In the genomic region with DNA sequence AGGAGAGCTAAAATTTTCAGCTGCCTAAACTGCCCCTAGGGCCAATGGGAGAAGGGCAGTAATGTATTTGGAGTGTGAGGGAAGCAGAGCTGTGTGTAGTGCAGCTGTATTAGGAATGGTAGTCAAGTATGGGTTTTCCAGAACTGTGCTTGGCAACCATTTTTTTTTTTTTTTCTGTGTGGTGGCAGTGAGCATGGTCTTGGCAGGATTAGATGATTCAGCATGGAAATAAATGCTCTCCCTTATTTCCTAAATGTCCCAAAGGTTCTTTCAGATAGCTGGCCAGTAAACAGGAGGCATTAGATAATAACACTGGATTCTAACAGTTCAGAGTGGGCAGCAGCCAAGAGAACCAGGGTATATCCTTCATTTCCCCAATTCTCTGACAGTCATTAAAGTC, we compare ENCODE assay signal across 10 cellular contexts.
DNase-seq lines count a peak whose midpoint lies in the region; ATAC-seq and TF ChIP-seq lines count a peak whose summit lies in the region.
"Had no signal": no experiment of that assay in that cellular context is flagged by ENCODE, and none has a peak within 500 bp of the region (broad histone marks: within the 10 kb centered on the region; RNA-seq: fewer than 3 reads in every experiment).

No MANE protein-coding gene starts in this region.

- CTCF ChIA-PET in Calu3 (lab: Charles Lee) = interaction anchor here (1.0 to 1.2 kb wide), 3 partner anchors 20 to 104 kb away, joined by 3 to 8 read pairs (median 3); no protein-coding TSS in a partner anchor

- peaks cover 3% of the 10 kb centered on the region for H3K36me3 Mint-ChIP-seq in stimulated activated memory B cell treated with anti-CD40 and anti-IgM and Interleukin-4, amounts not matched to agents 10 μg/mL and 1 μg/mL and 100 μg/mL, for 72 hours
- H3K36me3 Mint-ChIP-seq in Calu3 (ENCODE audit: insufficient read depth, unreplicated experiment) = no peaks in the 10 kb centered on the region

- no peak overlapping the region for H3K27ac Mint-ChIP-seq in stimulated activated memory B cell treated with anti-CD40 and anti-IgM and Interleukin-4, amounts not matched to agents 10 μg/mL and 1 μg/mL and 100 μg/mL, for 72 hours
- no peak overlapping the region for H3K27ac Mint-ChIP-seq in Calu3 (ENCODE audit: unreplicated experiment)

- no peaks in the 10 kb centered on the region for H3K27me3 ChIP-seq in brain microvascular endothelial cell (replicated peaks)
- peaks cover 0 to 26% of the 10 kb centered on the region in 2 donors for H3K27me3 ChIP-seq in left lung
- no peaks in the 10 kb centered on the region for H3K27me3 ChIP-seq in testis

- TF ChIP-seq POLR2A in testis (IDR thresholded peaks at IDR 0.05) = no peak

- BruUV-seq in Calu3 (replicated peaks; lab: Mats Ljungman, UMichigan) = no TSS peak

- no peaks in the 10 kb centered on the region for H3K9me3 Mint-ChIP-seq in stimulated activated memory B cell treated with anti-CD40 and anti-IgM and Interleukin-4, amounts not matched to agents 10 μg/mL and 1 μg/mL and 100 μg/mL, for 72 hours
- H3K9me3 Mint-ChIP-seq in Calu3 (ENCODE audit: low read depth, unreplicated experiment) = no peaks in the 10 kb centered on the region

- peak; percentile 14 for ATAC-seq in left lung
- ATAC-seq in stimulated activated memory B cell treated with anti-CD40 and anti-IgM and Interleukin-4, amounts not matched to agents 10 μg/mL and 1 μg/mL and 100 μg/mL, for 72 hours = no peak

- no peaks in the 10 kb centered on the region for H3K9me3 ChIP-seq in left lung
- no peaks in the 10 kb centered on the region for H3K9me3 ChIP-seq in testis

- peaks cover 43 to 77% of the 10 kb centered on the region in 2 donors for H3K4me1 ChIP-seq in left lung
- peaks cover 40% of the 10 kb centered on the region for H3K4me1 ChIP-seq in testis

- intact Hi-C loops in left lung (cut with DNase I) = loop anchor here (10.0 kb wide), 1 partner anchor 77 kb away; no protein-coding TSS in a partner anchor
- intact Hi-C loops in testis (cut with DNase I; ENCODE audit: low total_unique reads) = loop anchor here (5.0 kb wide), 1 partner anchor 84 kb away; no protein-coding TSS in a partner anchor
- intact Hi-C loops in Calu3 (cut with micrococcal nuclease; ENCODE audit: unreplicated experiment) = loop anchor here (5.0 kb wide), 1 partner anchor 64 kb away; no protein-coding TSS in a partner anchor

- no peaks in the 10 kb centered on the region for H3K27me3 Mint-ChIP-seq in stimulated activated memory B cell treated with anti-CD40 and anti-IgM and Interleukin-4, amounts not matched to agents 10 μg/mL and 1 μg/mL and 100 μg/mL, for 72 hours
- H3K27me3 Mint-ChIP-seq in Calu3 (ENCODE audit: unreplicated experiment) = no peaks in the 10 kb centered on the region

- no peak for TF ChIP-seq CTCF in brain microvascular endothelial cell (IDR thresholded peaks at IDR 0.05; ENCODE audit: low read depth, low read length, missing control alignments)
- TF ChIP-seq CTCF in left lung (IDR thresholded peaks at IDR 0.05) = no peak
- TF ChIP-seq CTCF in testis (IDR thresholded peaks at IDR 0.05) = no peak
- TF ChIP-seq CTCF in Calu3 (IDR thresholded peaks at IDR 0.05; ENCODE audit: unreplicated experiment) = no peak

- peaks cover 20% of the 10 kb centered on the region for H3K4me1 Mint-ChIP-seq in stimulated activated memory B cell treated with anti-CD40 and anti-IgM and Interleukin-4, amounts not matched to agents 10 μg/mL and 1 μg/mL and 100 μg/mL, for 72 hours
- H3K4me1 Mint-ChIP-seq in Calu3 (ENCODE audit: low read depth, unreplicated experiment) = peaks cover 28% of the 10 kb centered on the region

- H3K4me3 Mint-ChIP-seq in stimulated activated memory B cell treated with anti-CD40 and anti-IgM and Interleukin-4, amounts not matched to agents 10 μg/mL and 1 μg/mL and 100 μg/mL, for 72 hours = no peak overlapping the region
- H3K4me3 Mint-ChIP-seq in Calu3 (ENCODE audit: low read depth, unreplicated experiment) = no peak overlapping the region

- peak overlapping the region; percentile 11 for H3K27ac ChIP-seq in brain microvascular endothelial cell
- H3K27ac ChIP-seq in left lung = peak overlapping the region; percentile 90 to 95
- H3K27ac ChIP-seq in testis = peak overlapping the region; percentile 89 to 98
- H3K27ac ChIP-seq: 22Rv1 had no signal

- H3K36me3 ChIP-seq in brain microvascular endothelial cell (replicated peaks) (no peaks in the 10 kb centered on the region), left lung (no peaks in the 10 kb centered on the region), testis (ENCODE audit: low read depth, missing control alignments) (no peaks in the 10 kb centered on the region)

- H3K4me3 ChIP-seq in brain microvascular endothelial cell (ENCODE audit: low read depth, low read length) (peak overlapping the region; percentile 80), left lung (peak overlapping the region in 1 of 2 donors; percentile 71), testis (no peak overlapping the region)

- in situ Hi-C loops in brain microvascular endothelial cell (cut with HindIII; ENCODE audit: low pct_ligation_motif_present, low sequenced_read_pairs) = no loop called here

- DNase-seq in DMS 273 (lab: John Stamatoyannopoulos, UW; ENCODE audit: unreplicated experiment) (peak; percentile 95), DMS 273 treated with DMSO at 0.1 percent for 48 hours (lab: John Stamatoyannopoulos, UW) (no peak), brain microvascular endothelial cell (no peak), left lung (no peak), testis (no peak), NCI-H146 (lab: John Stamatoyannopoulos, UW) (no peak), Calu3 (no peak)
- DNase-seq: NCI-H748 treated with DMSO at 0.1 percent for 48 hours had no signal

Comparison
In these comparisons a context has a peak if more than half of its experiments do, and no peak if none do; other contexts are left out.
1. H3K27ac ChIP-seq: peak in every context shown above with its lines; median percentile 94 in testis; 92 in left lung; 11 in brain microvascular endothelial cell.